In genomic region chr20:56843817-56844216, GRCh38 we compare ENCODE assay signal across 17 cellular contexts.
DNase-seq lines count a peak whose midpoint lies in the region; ATAC-seq and TF ChIP-seq lines count a peak whose summit lies in the region.
"Had no signal": no experiment of that assay in that cellular context is flagged by ENCODE, and none has a peak within 500 bp of the region (broad histone marks: within the 10 kb centered on the region; RNA-seq: fewer than 3 reads in every experiment).

No MANE protein-coding gene starts in this region.

- no peak overlapping the region for H3T11ph ChIP-seq in H9 (ENCODE audit: low read length)

- H3K18ac ChIP-seq in H9 (ENCODE audit: insufficient read length, low read depth, low read length): no peak overlapping the region

- H4K20me1 ChIP-seq in H9 (ENCODE audit: control insufficient read depth, insufficient read depth, insufficient read length): no peaks in the 10 kb centered on the region
- H4K20me1 ChIP-seq in PC-9 (ENCODE audit: insufficient read depth): no peaks in the 10 kb centered on the region

- H3K23ac ChIP-seq in H9 (ENCODE audit: insufficient read length, low read depth, low read length): no peak overlapping the region

- no peak overlapping the region for H2BK5ac ChIP-seq in H9 (ENCODE audit: insufficient read length, low read length)

- H3K4ac ChIP-seq in H9 (ENCODE audit: low read depth, low read length): no peak overlapping the region

- H3K4me1 ChIP-seq in H9 (ENCODE audit: insufficient read depth, low read length) (no peaks in the 10 kb centered on the region), PC-9 (replicated peaks; ENCODE audit: insufficient read depth) (no peaks in the 10 kb centered on the region), endodermal cell (ENCODE audit: control insufficient read depth, insufficient read depth, low read length) (no peaks in the 10 kb centered on the region), right cardiac atrium (ENCODE audit: control insufficient read depth, insufficient read depth, low read length) (no peaks in the 10 kb centered on the region)

- no peak overlapping the region for H2BK12ac ChIP-seq in H9 (ENCODE audit: insufficient read length, low read depth, low read length)

- H3K27me3 ChIP-seq in H9 (ENCODE audit: insufficient read depth, low read length): no peaks in the 10 kb centered on the region; the same call in 1 of the 2 replicates
- H3K27me3 ChIP-seq in PC-9 (ENCODE audit: insufficient read depth, low read depth): peaks cover 4% of the 10 kb centered on the region; the same call in 1 of the 2 replicates
- no peaks in the 10 kb centered on the region for H3K27me3 ChIP-seq in endodermal cell (ENCODE audit: control insufficient read depth, insufficient read depth, low read length, poor library complexity, severe bottlenecking)
- no peaks in the 10 kb centered on the region for H3K27me3 ChIP-seq in right cardiac atrium (ENCODE audit: control insufficient read depth, insufficient read depth)
- H3K27me3 ChIP-seq: neutrophil had no signal

- no peak for ATAC-seq in right cardiac atrium
- ATAC-seq: activated T-cell treated with anti-CD3 and anti-CD28 coated beads, Interleukin-2, amount 50 U/mL, for 4 hours had no signal

- H3K27ac ChIP-seq in H9 (ENCODE audit: insufficient read length, low read depth, low read length) (no peak overlapping the region), PC-9 (no peak overlapping the region), endodermal cell (ENCODE audit: low read depth, low read length) (no peak overlapping the region), right cardiac atrium (ENCODE audit: low read length) (no peak overlapping the region)
- H3K27ac ChIP-seq: neutrophil, thoracic aorta had no signal

- no peak overlapping the region for H2BK120ac ChIP-seq in H9 (ENCODE audit: low read depth, low read length, poor library complexity, severe bottlenecking)

- H3K27ac Mint-ChIP-seq in H9 (no peak overlapping the region), endodermal cell (no peak overlapping the region)
- no peak overlapping the region for H3K27ac Mint-ChIP-seq in activated naive CD8-positive, alpha-beta T cell treated with anti-CD3 and anti-CD28 coated beads for 36 hours
- H3K27ac Mint-ChIP-seq: activated CD4-positive, alpha-beta T cell treated with anti-CD3 and anti-CD28 coated beads, Interleukin-2, amount 10 ng/mL, durations not matched to agents 7 days and 5 days; CD4-positive, CD25-positive, alpha-beta regulatory T cell had no signal

- no peak overlapping the region for H4K5ac ChIP-seq in H9 (ENCODE audit: insufficient read length, low read depth, low read length)

- no peaks in the 10 kb centered on the region for H3F3A ChIP-seq in PC-9 (ENCODE audit: insufficient read depth, low read depth)

- BruUV-seq in PC-9 (replicated peaks; lab: Mats Ljungman, UMichigan): no TSS peak

- no peak overlapping the region for H3K14ac ChIP-seq in H9 (ENCODE audit: insufficient read depth, low read length)

- H2AFZ ChIP-seq in H9 (ENCODE audit: low read length): no peak overlapping the region
- no peak overlapping the region for H2AFZ ChIP-seq in PC-9

- H3K36me3 Mint-ChIP-seq in H9 (ENCODE audit: insufficient read depth in 1 of 3, low read depth in 3 of 3) (no peaks in the 10 kb centered on the region), endodermal cell (ENCODE audit: low read depth) (no peaks in the 10 kb centered on the region)
- no peaks in the 10 kb centered on the region for H3K36me3 Mint-ChIP-seq in activated naive CD8-positive, alpha-beta T cell treated with anti-CD3 and anti-CD28 coated beads for 36 hours
- H3K36me3 Mint-ChIP-seq: CD4-positive, CD25-positive, alpha-beta regulatory T cell had no signal

- POLR2A ChIA-PET in PC-9 (lab: Charles Lee; ENCODE audit: unreplicated experiment): no interaction called here

- H2AK5ac ChIP-seq in H9 (ENCODE audit: insufficient read length, low read length): no peak overlapping the region

- H3K4me1 Mint-ChIP-seq in H9 (peaks cover 6 to 13% of the 10 kb centered on the region in 2 experiments), endodermal cell (peaks cover 1% of the 10 kb centered on the region)
- H3K4me1 Mint-ChIP-seq in activated naive CD8-positive, alpha-beta T cell treated with anti-CD3 and anti-CD28 coated beads for 36 hours: no peaks in the 10 kb centered on the region
- H3K4me1 Mint-ChIP-seq: activated CD4-positive, alpha-beta T cell treated with anti-CD3 and anti-CD28 coated beads, Interleukin-2, amount 10 ng/mL, durations not matched to agents 7 days and 5 days; CD4-positive, CD25-positive, alpha-beta regulatory T cell had no signal

- H3K4me3 ChIP-seq in PC-9: no peak overlapping the region
- no peak overlapping the region for H3K4me3 ChIP-seq in endodermal cell (ENCODE audit: low read length)
- H3K4me3 ChIP-seq in right cardiac atrium (ENCODE audit: low read length): no peak overlapping the region
- H3K4me3 ChIP-seq: thoracic aorta had no signal

- H3K9me3 ChIP-seq in H9 (ENCODE audit: control insufficient read depth, low read depth, low read length) (no peaks in the 10 kb centered on the region), PC-9 (ENCODE audit: insufficient read depth, low read depth) (no peaks in the 10 kb centered on the region), endodermal cell (ENCODE audit: control insufficient read depth, low read length) (no peaks in the 10 kb centered on the region), right cardiac atrium (ENCODE audit: control insufficient read depth, low read length) (no peaks in the 10 kb centered on the region)
- H3K9me3 ChIP-seq: neutrophil, thoracic aorta had no signal

- no peaks in the 10 kb centered on the region for H3K23me2 ChIP-seq in H9 (ENCODE audit: insufficient read length, low read depth, low read length, poor library complexity, severe bottlenecking)

- H3K9me2 ChIP-seq in PC-9 (ENCODE audit: insufficient read depth): no peaks in the 10 kb centered on the region

- peak; percentile 54 for DNase-seq in H9
- DNase-seq in PC-9: no peak
- DNase-seq in endodermal cell: peak; percentile 80
- peak; percentile 11 for DNase-seq in putamen (ENCODE audit: low spot score)
- no peak for DNase-seq in activated naive CD8-positive, alpha-beta T cell treated with anti-CD3 and anti-CD28 coated beads for 36 hours
- DNase-seq in GM20000 (ENCODE audit: low spot score): no peak
- DNase-seq in right cardiac atrium: no peak
- DNase-seq: activated CD4-positive, alpha-beta T cell treated with anti-CD3 and anti-CD28 coated beads, Interleukin-2, amount 10 ng/mL, durations not matched to agents 7 days and 5 days; activated T-cell treated with anti-CD3 and anti-CD28 coated beads, Interleukin-2, amount 50 U/mL, for 4 hours; CD4-positive, CD25-positive, alpha-beta regulatory T cell; kidney; NCI-H1048; NCI-H2171 treated with DMSO at 0.1 percent for 48 hours; stimulated activated CD4-positive, alpha-beta T cell treated with anti-CD3 and anti-CD28 coated beads, Interleukin-4, amount 100 ng/mL, for 4 hours; T1000 had no signal

- no peaks in the 10 kb centered on the region; a peak in 1 of 5 replicates for H3K9me3 Mint-ChIP-seq in H9
- H3K9me3 Mint-ChIP-seq in endodermal cell: no peaks in the 10 kb centered on the region
- no peaks in the 10 kb centered on the region for H3K9me3 Mint-ChIP-seq in activated naive CD8-positive, alpha-beta T cell treated with anti-CD3 and anti-CD28 coated beads for 36 hours
- H3K9me3 Mint-ChIP-seq: activated CD4-positive, alpha-beta T cell treated with anti-CD3 and anti-CD28 coated beads, Interleukin-2, amount 10 ng/mL, durations not matched to agents 7 days and 5 days; activated T-cell treated with anti-CD3 and anti-CD28 coated beads, Interleukin-2, amount 50 U/mL, for 4 hours had no signal

- H3K56ac ChIP-seq in H9 (ENCODE audit: insufficient read length, low read depth, low read length): no peak overlapping the region

- TF ChIP-seq CTCF in H9 (conservative IDR thresholded peaks at IDR 0.05) (peak; percentile 70), PC-9 (conservative IDR thresholded peaks at IDR 0.05) (peak; percentile 53), endodermal cell (conservative IDR thresholded peaks at IDR 0.05) (peak; percentile 75), GM20000 (IDR thresholded peaks at IDR 0.05; ENCODE audit: extremely low read depth, missing control alignments) (no peak)

- no peak overlapping the region for H2BK20ac ChIP-seq in H9 (ENCODE audit: low read depth, low read length, poor library complexity, severe bottlenecking)

- H3K79me2 ChIP-seq in H9 (ENCODE audit: insufficient read depth, low read length): no peaks in the 10 kb centered on the region
- H3K79me2 ChIP-seq in PC-9 (ENCODE audit: low read depth): no peaks in the 10 kb centered on the region

- no peak overlapping the region for H2BK15ac ChIP-seq in H9 (ENCODE audit: low read depth, low read length)

- no peak overlapping the region for H3K9ac ChIP-seq in H9 (ENCODE audit: extremely low read depth, insufficient read length, low read length)
- H3K9ac ChIP-seq in endodermal cell (ENCODE audit: extremely low read depth, low read length, poor library complexity, severe bottlenecking): no peak overlapping the region

- no CpG with 5 or more reads among the region's 4 CpGs for whole genome bisulfite sequencing in H9 (ENCODE audit: extremely low coverage, insufficient read length, low lambda C conversion rate)
- WGBS in endodermal cell (ENCODE audit: insufficient coverage in 1 of 2, insufficient read length in 1 of 2), 2 experiments: 33 to 65% methylated on average over 3 to 4 of the region's 4 CpGs
- 48% methylated on average over 4 of the region's 4 CpGs for WGBS in right cardiac atrium

- no peak overlapping the region for H4K91ac ChIP-seq in H9 (ENCODE audit: insufficient read length, low read depth, low read length)

- no peaks in the 10 kb centered on the region for H3K79me1 ChIP-seq in H9 (ENCODE audit: insufficient read depth, low read depth, low read length, poor library complexity, severe bottlenecking)

- H3K27me3 Mint-ChIP-seq in H9 (ENCODE audit: low read depth) (peaks cover 17% of the 10 kb centered on the region), endodermal cell (ENCODE audit: insufficient read depth) (peaks cover 25% of the 10 kb centered on the region)
- no peaks in the 10 kb centered on the region for H3K27me3 Mint-ChIP-seq in activated naive CD8-positive, alpha-beta T cell treated with anti-CD3 and anti-CD28 coated beads for 36 hours
- H3K27me3 Mint-ChIP-seq: activated CD4-positive, alpha-beta T cell treated with anti-CD3 and anti-CD28 coated beads, Interleukin-2, amount 10 ng/mL, durations not matched to agents 7 days and 5 days; CD4-positive, CD25-positive, alpha-beta regulatory T cell had no signal

- intact Hi-C loops in PC-9 (cut with micrococcal nuclease; ENCODE audit: unreplicated experiment): no loop called here
- intact Hi-C loops in right cardiac atrium (cut with DNase I): no loop called here

- CTCF ChIA-PET in PC-9 (lab: Charles Lee): interaction anchor here (0.6 to 1.1 kb wide), 2 partner anchors 23 to 131 kb away, joined by 3 to 5 read pairs; no protein-coding TSS in a partner anchor

- H3K4me2 ChIP-seq in H9 (ENCODE audit: insufficient read depth, insufficient read length, low read length) (no peak overlapping the region), PC-9 (no peak overlapping the region)

- no peak overlapping the region for H3K4me3 Mint-ChIP-seq in H9
- no peak overlapping the region for H3K4me3 Mint-ChIP-seq in endodermal cell
- H3K4me3 Mint-ChIP-seq in activated naive CD8-positive, alpha-beta T cell treated with anti-CD3 and anti-CD28 coated beads for 36 hours: no peak overlapping the region
- H3K4me3 Mint-ChIP-seq: activated CD4-positive, alpha-beta T cell treated with anti-CD3 and anti-CD28 coated beads, Interleukin-2, amount 10 ng/mL, durations not matched to agents 7 days and 5 days; activated T-cell treated with anti-CD3 and anti-CD28 coated beads, Interleukin-2, amount 50 U/mL, for 4 hours; CD4-positive, CD25-positive, alpha-beta regulatory T cell had no signal

- H3K36me3 ChIP-seq in PC-9 (ENCODE audit: low read depth): no peaks in the 10 kb centered on the region
- no peaks in the 10 kb centered on the region for H3K36me3 ChIP-seq in endodermal cell (ENCODE audit: control insufficient read depth, insufficient read depth, low read length)
- H3K36me3 ChIP-seq: neutrophil, thoracic aorta had no signal

- no peak overlapping the region for H4K8ac ChIP-seq in H9 (replicated peaks; ENCODE audit: insufficient read length, low read depth, low read length)

Comparison
In these comparisons a context has a peak if more than half of its experiments do, and no peak if none do; other contexts are left out.
1. DNase-seq: peak in H9 (single experiment), endodermal cell (single experiment) and putamen (single experiment); none in PC-9 (0 of 2), activated naive CD8-positive, alpha-beta T cell treated with anti-CD3 and anti-CD28 coated beads for 36 hours (single experiment), GM20000 (single experiment) and right cardiac atrium (0 of 3).